8 cellular contexts compared by ENCODE assay signal in the genomic region with DNA sequence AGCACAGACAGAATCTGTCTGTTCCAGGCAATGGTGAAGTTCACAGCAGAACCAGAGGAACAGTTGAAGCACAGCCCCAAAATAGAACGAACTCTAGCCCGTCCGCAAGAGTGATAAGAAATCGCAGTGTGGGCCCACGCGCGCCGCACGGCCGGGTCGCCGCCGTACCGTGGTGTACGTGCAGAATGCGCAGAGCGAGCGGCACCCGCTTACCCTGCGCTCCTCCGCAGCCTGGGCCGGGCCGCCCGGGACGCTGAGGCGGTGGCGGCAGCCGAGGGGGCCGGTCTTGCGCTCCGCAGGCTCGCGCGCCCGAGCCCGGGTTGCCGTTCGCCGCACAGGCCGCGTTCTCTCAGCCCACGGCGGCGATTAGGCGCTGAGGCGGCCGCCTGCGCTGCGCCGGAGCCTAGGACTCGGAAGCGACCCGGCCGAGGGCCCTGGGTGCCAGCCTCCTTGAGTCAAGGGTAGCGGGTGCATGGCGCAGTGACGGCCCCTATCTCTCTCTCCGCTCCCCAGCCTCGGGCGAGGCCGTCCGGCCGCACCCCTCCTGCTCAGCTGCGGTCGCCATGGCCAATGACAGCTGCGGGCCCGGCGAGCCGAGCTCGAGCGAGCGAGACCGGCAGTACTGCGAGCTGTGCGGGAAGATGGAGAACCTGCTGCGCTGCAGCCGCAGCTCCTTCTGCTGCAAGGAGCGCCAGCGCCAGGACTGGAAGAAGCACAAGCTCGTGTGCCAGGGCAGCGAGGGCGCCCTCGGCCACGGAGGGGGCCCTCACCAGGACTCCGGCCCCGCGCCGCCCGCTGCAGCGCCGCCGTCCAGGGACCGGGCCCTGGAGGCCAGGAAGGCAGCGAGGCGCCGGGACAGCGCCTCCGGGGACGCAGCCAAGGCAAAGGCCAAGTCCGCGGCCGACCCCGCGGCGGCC. TPM values are rescaled to one million over a fixed set of nuclear protein-coding genes. Genes with fewer than 3 reads are reported as not detected.
A peak's percentile ranks its signal among the peaks of the same experiment; 100 is the strongest.
DNase-seq lines count a peak whose midpoint lies in the region; ATAC-seq and TF ChIP-seq lines count a peak whose summit lies in the region.

No MANE protein-coding gene starts in this region.

- H3K4me1 ChIP-seq in foreskin keratinocyte, result peaks cover 8% of the 10 kb centered on the region
- peaks cover 12% of the 10 kb centered on the region for H3K4me1 ChIP-seq in neural progenitor cell

- H3K36me3 Mint-ChIP-seq in neural progenitor cell, result peaks cover 12% of the 10 kb centered on the region

- peaks cover 26% of the 10 kb centered on the region for H3K4me1 Mint-ChIP-seq in neural progenitor cell

- H3K79me2 ChIP-seq in neural progenitor cell (ENCODE audit: low read depth), result no peaks in the 10 kb centered on the region

- peak overlapping the region; percentile 92 for H3K4me2 ChIP-seq in neural progenitor cell

- H3K36me3 ChIP-seq in neural progenitor cell, result no peaks in the 10 kb centered on the region

- peak overlapping the region; percentile 68 for H3K4me3 ChIP-seq in neural progenitor cell

- H4K20me1 ChIP-seq in neural progenitor cell (ENCODE audit: low read depth), result peaks cover 24% of the 10 kb centered on the region

- H3F3A ChIP-seq in neural progenitor cell (ENCODE audit: low read depth), result peaks cover 12% of the 10 kb centered on the region

- no peaks in the 10 kb centered on the region for H3K27me3 Mint-ChIP-seq in neural progenitor cell (ENCODE audit: insufficient read depth, low read depth)

- TF ChIP-seq CTCF in foreskin keratinocyte (conservative IDR thresholded peaks at IDR 0.05) (no peak), neural progenitor cell (IDR thresholded peaks at IDR 0.05) (no peak)

- peak; percentile 37 for ATAC-seq in HG03460 (IDR thresholded peaks at IDR 0.05; ENCODE audit: unreplicated experiment)
- peak; percentile 72 for ATAC-seq in foreskin keratinocyte

- no peaks in the 10 kb centered on the region for H3K9me3 Mint-ChIP-seq in neural progenitor cell

- no peak overlapping the region for H3K9ac ChIP-seq in neural progenitor cell

- no peaks in the 10 kb centered on the region for H3K9me3 ChIP-seq in neural progenitor cell (ENCODE audit: low read depth)

- peak overlapping the region; percentile 89 for H3K4me3 Mint-ChIP-seq in neural progenitor cell

- DNase-seq in AG08396 (ENCODE audit: low spot score) (peak; percentile 60), GM19238 (ENCODE audit: insufficient read length, low spot score) (peak; percentile 15), RKO (ENCODE audit: low spot score) (peak; percentile 64), activated gamma-delta T cell treated with Interleukin-2 at 50 U/mL for 16 hours (peak; percentile 54), foreskin keratinocyte (peak; percentile 35 to 70), neural progenitor cell (ENCODE audit: low spot score) (peak; percentile 79), stromal cell of bone marrow (ENCODE audit: low read depth) (peak; percentile 40)

- H3K27me3 ChIP-seq in foreskin keratinocyte (no peaks in the 10 kb centered on the region), neural progenitor cell (peaks cover 48% of the 10 kb centered on the region)

- peak overlapping the region; percentile 68 for H3K27ac Mint-ChIP-seq in neural progenitor cell

- no peak overlapping the region for H3K27ac ChIP-seq in foreskin keratinocyte
- H3K27ac ChIP-seq in neural progenitor cell, result no peak overlapping the region

- H2AFZ ChIP-seq in neural progenitor cell (replicated peaks), result peak overlapping the region; percentile 40

RNA-seq across cellular contexts. Expression of a gene that starts 20.5 kb away (rescaled TPM):
- total RNA-seq in foreskin keratinocyte, result 19.0 and 22.6 TPM in 2 replicates
- 14.7 and 15.9 TPM in 2 replicates for polyA plus RNA-seq in foreskin keratinocyte
- total RNA-seq in neural progenitor cell (ENCODE audit: low replicate concordance), result 37.4 and 46.8 TPM in 2 replicates

RNA-seq across cellular contexts. Expression of a gene that starts 24.4 kb away (rescaled TPM):
- total RNA-seq in foreskin keratinocyte (9.0 and 12.7 TPM in 2 replicates), neural progenitor cell (ENCODE audit: low replicate concordance) (0.24 and 3.7 TPM in 2 replicates)
- 13.0 and 18.6 TPM in 2 replicates for polyA plus RNA-seq in foreskin keratinocyte

RNA-seq across cellular contexts. Expression of a gene that starts 32.8 kb away (rescaled TPM):
- total RNA-seq in foreskin keratinocyte, result 4.1 and 4.4 TPM in 2 replicates
- polyA plus RNA-seq in foreskin keratinocyte, result 3.4 and 4.6 TPM in 2 replicates
- 6.7 and 14.2 TPM in 2 replicates for total RNA-seq in neural progenitor cell (ENCODE audit: low replicate concordance)

Comparison
In these comparisons a context has a peak if more than half of its experiments do, and no peak if none do; other contexts are left out.
1. DNase-seq: peak in every context shown above with its lines; median percentile 79 in neural progenitor cell; 64 in RKO; 60 in AG08396; 54 in activated gamma-delta T cell treated with Interleukin-2 at 50 U/mL for 16 hours; 52 in foreskin keratinocyte; 40 in stromal cell of bone marrow; 15 in GM19238.